Comparison of ENCODE assay signal across 8 cellular contexts in the genomic region with DNA sequence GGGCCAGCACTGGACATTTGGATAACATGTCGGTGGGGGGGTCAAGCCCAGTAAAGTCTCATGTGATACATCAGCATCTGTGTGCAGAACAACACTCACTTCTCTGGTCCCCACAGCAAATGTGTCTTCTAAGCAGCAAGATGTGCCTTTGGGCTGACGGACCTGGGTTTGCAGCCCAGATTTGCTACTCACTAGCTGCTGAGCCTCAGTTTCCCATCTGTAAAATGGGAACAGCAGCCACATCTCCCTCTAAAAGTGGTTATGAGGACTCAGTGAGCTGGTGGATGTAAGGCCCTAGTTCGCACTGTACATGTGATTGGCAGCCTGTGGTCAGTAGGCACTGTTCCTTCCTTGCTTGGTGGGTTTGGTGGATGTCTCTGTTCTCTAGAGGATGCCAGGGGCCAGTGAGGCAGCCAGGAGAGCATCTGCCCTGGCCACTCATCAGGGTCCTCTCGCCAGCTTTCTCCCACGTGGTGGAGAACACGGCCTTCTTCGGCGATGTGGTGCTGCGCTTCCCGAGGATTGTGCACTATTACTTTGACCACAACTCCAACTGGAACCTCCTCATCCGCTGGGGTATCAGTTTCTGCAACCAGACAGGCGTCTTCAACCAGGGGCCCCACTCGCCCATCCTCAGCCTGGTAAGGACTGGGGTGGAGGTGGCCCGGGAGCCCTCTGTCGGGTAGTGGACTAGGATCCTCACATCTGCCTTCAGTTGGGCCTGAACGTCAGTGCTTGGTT.
"Had no signal": no experiment of that assay in that cellular context is flagged by ENCODE, and none has a peak within 500 bp of the region (broad histone marks: within the 10 kb centered on the region; RNA-seq: fewer than 3 reads in every experiment).

No MANE protein-coding gene starts in this region.

- H3K4me3 Mint-ChIP-seq: GM23338, H9, IgD-negative memory B cell had no signal

- H3K9me3 Mint-ChIP-seq: GM23338, H9, IgD-negative memory B cell had no signal

- FAIRE-seq: H1, H54, HTR-8/SVneo had no signal

- H3K4me1 Mint-ChIP-seq: GM23338, IgD-negative memory B cell had no signal

- H3K27ac Mint-ChIP-seq: GM23338, IgD-negative memory B cell had no signal

- ATAC-seq: GM23338 had no signal

- H3K27me3 Mint-ChIP-seq: IgD-negative memory B cell had no signal

- H3K4me3 ChIP-seq: GM23338 had no signal

- DNase-seq: H9, HCEC 1CT, KG1 had no signal
